10 cellular contexts compared by ENCODE assay signal in genomic region chr20:44056010-44056698, GRCh38.
DNase-seq lines count a peak whose midpoint lies in the region; ATAC-seq, FAIRE-seq and TF ChIP-seq lines count a peak whose summit lies in the region.
"Had no signal": no experiment of that assay in that cellular context is flagged by ENCODE, and none has a peak within 500 bp of the region (broad histone marks: within the 10 kb centered on the region; RNA-seq: fewer than 3 reads in every experiment).

No MANE protein-coding gene starts in this region.

- H3K4me1 ChIP-seq in HCT116 (ENCODE audit: control insufficient read depth in 1 of 2, insufficient read depth in 2 of 2, low read length in 2 of 2), result no peaks in the 10 kb centered on the region
- H3K4me1 ChIP-seq in mesenchymal stem cell (ENCODE audit: control insufficient read depth, insufficient read depth, low read depth, low read length), result no peaks in the 10 kb centered on the region
- H3K4me1 ChIP-seq: tibial artery had no signal

- ATAC-seq in HCT116 (peak; percentile 96), GM18858 (IDR thresholded peaks at IDR 0.05; ENCODE audit: unreplicated experiment) (no peak)

- no TSS peak for BruUV-seq in HCT116 (replicated peaks; lab: Mats Ljungman, UMichigan)

- intact Hi-C loops in HCT116 (cut with micrococcal nuclease), result loop anchor here (1.0 kb wide), 1 partner anchor 24 kb away; no protein-coding TSS in a partner anchor

- no peaks in the 10 kb centered on the region for H4K20me1 ChIP-seq in HCT116 (ENCODE audit: insufficient read depth)

- RAD21 ChIA-PET in HCT116 (lab: Charles Lee; ENCODE audit: low non-redundant PET in 1 of 2, low total read pairs in 2 of 2, uncharacterized antibody in 2 of 2, unreplicated experiment in 2 of 2), result no interaction called here

- no peak for FAIRE-seq in urothelium cell line (lab: Jason Lieb, UNC)

- peak; percentile 64 for DNase-seq in Ammon's horn (ENCODE audit: low spot score)
- no peak for DNase-seq in HCT116 (ENCODE audit: low read depth, low spot score)
- peak; percentile 57 for DNase-seq in SKM-1 (lab: John Stamatoyannopoulos, UW; ENCODE audit: unreplicated experiment)
- DNase-seq in T47D (ENCODE audit: low read depth in 1 of 2, low spot score in 1 of 2), result peak; percentile 59 to 74
- peak; percentile 8 for DNase-seq in mesenchymal stem cell
- peak; percentile 50 for DNase-seq in urothelium cell line (ENCODE audit: low spot score)
- DNase-seq in DMS153 (lab: John Stamatoyannopoulos, UW), result no peak

- H3K4me3 ChIP-seq in HCT116 (replicated peaks in 1 of 2; ENCODE audit: low read depth in 1 of 2, low read length in 2 of 2) (no peak overlapping the region), mesenchymal stem cell (ENCODE audit: insufficient read depth in 1 of 2, low read depth in 1 of 2, low read length in 2 of 2) (peak overlapping the region in 1 of 2 experiments; percentile 20)
- H3K4me3 ChIP-seq: tibial artery had no signal

- H3K36me3 ChIP-seq in HCT116 (ENCODE audit: control insufficient read depth in 1 of 2, insufficient read depth in 2 of 2, low read length in 2 of 2), result no peaks in the 10 kb centered on the region; a peak in 1 of 4 replicates
- peaks cover 0 to 15% of the 10 kb centered on the region in 2 experiments for H3K36me3 ChIP-seq in mesenchymal stem cell (ENCODE audit: control insufficient read depth in 1 of 2, insufficient read depth in 2 of 2, low read depth in 1 of 2, low read length in 2 of 2)
- H3K36me3 ChIP-seq: tibial artery had no signal

- TF ChIP-seq POLR2A in HCT116 (IDR thresholded peaks at IDR 0.05; ENCODE audit: borderline replicate concordance, extremely low read depth, insufficient read depth, insufficient read length), result no peak

- H2AFZ ChIP-seq in HCT116 (ENCODE audit: low read depth, low read length, poor library complexity, severe bottlenecking), result no peak overlapping the region
- no peak overlapping the region for H2AFZ ChIP-seq in mesenchymal stem cell (ENCODE audit: low read depth, low read length)

- H3K79me2 ChIP-seq in HCT116 (ENCODE audit: insufficient read depth, low read length), result no peaks in the 10 kb centered on the region

- H2AK5ac ChIP-seq in mesenchymal stem cell (ENCODE audit: low read length, severe bottlenecking), result no peak overlapping the region

- H4K91ac ChIP-seq in mesenchymal stem cell (ENCODE audit: low read length), result no peak overlapping the region

- no peak overlapping the region for H3K27ac ChIP-seq in HCT116 (ENCODE audit: low read depth, low read length)
- no peak overlapping the region for H3K27ac ChIP-seq in mesenchymal stem cell (ENCODE audit: low read length, poor library complexity, severe bottlenecking)
- H3K27ac ChIP-seq: epithelial cell of prostate, tibial artery had no signal

- no peak overlapping the region for H3K18ac ChIP-seq in mesenchymal stem cell (ENCODE audit: low read depth in 1 of 2, low read length in 2 of 2)

- no peaks in the 10 kb centered on the region for H3K79me1 ChIP-seq in mesenchymal stem cell (replicated peaks; ENCODE audit: low read length, poor library complexity, severe bottlenecking)

- in situ Hi-C loops in T47D (cut with HindIII; ENCODE audit: low pct_unique_long_range_greater_than_20kb, low sequenced_read_pairs), result no loop called here

- H2BK12ac ChIP-seq in mesenchymal stem cell (ENCODE audit: low read length in 2 of 2), result no peak overlapping the region

- no peak overlapping the region for H3K23ac ChIP-seq in mesenchymal stem cell (ENCODE audit: low read length in 2 of 2)

- no peak overlapping the region for H2BK120ac ChIP-seq in mesenchymal stem cell (ENCODE audit: low read depth, low read length)

- no peak overlapping the region for H3K14ac ChIP-seq in mesenchymal stem cell (ENCODE audit: low read length in 2 of 2)

- H3K27me3 ChIP-seq in HCT116 (ENCODE audit: insufficient read depth, low read length) (no peaks in the 10 kb centered on the region), mesenchymal stem cell (ENCODE audit: control insufficient read depth in 1 of 2, insufficient read depth in 1 of 2, low read length in 2 of 2) (peaks cover 0 to 31% of the 10 kb centered on the region in 2 experiments)
- H3K27me3 ChIP-seq: tibial artery had no signal

- H3K9ac ChIP-seq in HCT116 (ENCODE audit: low read length), result no peak overlapping the region
- H3K9ac ChIP-seq in mesenchymal stem cell (ENCODE audit: low read length), result no peak overlapping the region

- no peak overlapping the region for H2BK5ac ChIP-seq in mesenchymal stem cell (ENCODE audit: low read depth, low read length, poor library complexity, severe bottlenecking)

- CTCF ChIA-PET in HCT116 (lab: Charles Lee), result interaction anchor here (1.0 to 1.4 kb wide), 2 partner anchors 9 to 35 kb away, joined by 3 read pairs; no protein-coding TSS in a partner anchor

- TF ChIP-seq CTCF in HCT116 (IDR thresholded peaks at IDR 0.05 in 2 of 3, conservative IDR thresholded peaks at IDR 0.05 in 1 of 3; ENCODE audit: borderline replicate concordance in 1 of 3, insufficient read depth in 1 of 3, low read depth in 2 of 3, low read length in 2 of 3), result peak; percentile 39 to 78 (median 69); a peak in 5 of 6 replicates

- 68% methylated on average over 12 of the region's 13 CpGs for whole genome bisulfite sequencing in mesenchymal stem cell

- H3K4ac ChIP-seq in mesenchymal stem cell (ENCODE audit: low read depth in 1 of 2, low read length in 2 of 2), result no peak overlapping the region

- no peaks in the 10 kb centered on the region for H3K9me3 ChIP-seq in HCT116 (ENCODE audit: control insufficient read depth in 1 of 2, insufficient read depth in 1 of 2, low read depth in 1 of 2, low read length in 2 of 2)
- H3K9me3 ChIP-seq in mesenchymal stem cell (ENCODE audit: control insufficient read depth, low read length), result peaks cover 39% of the 10 kb centered on the region

- H4K8ac ChIP-seq in mesenchymal stem cell (ENCODE audit: low read length), result no peak overlapping the region

- no peak overlapping the region for H2BK15ac ChIP-seq in mesenchymal stem cell (ENCODE audit: low read depth, poor library complexity, severe bottlenecking)

- no peaks in the 10 kb centered on the region for H3K9me2 ChIP-seq in HCT116 (ENCODE audit: insufficient read depth)

- POLR2A ChIA-PET in HCT116 (lab: Charles Lee), result no interaction called here

- H3K4me2 ChIP-seq in HCT116 (ENCODE audit: low read length), result no peak overlapping the region
- no peak overlapping the region for H3K4me2 ChIP-seq in mesenchymal stem cell (ENCODE audit: low read length, poor library complexity, severe bottlenecking)

- TF ChIP-seq RAD21 in HCT116 (IDR thresholded peaks at IDR 0.05; ENCODE audit: low read depth), result peak; percentile 65

TF ChIP-seq in HCT116, 20 proteins besides CTCF, POLR2A, EP300 and RAD21:
- TF ChIP-seq EZH2 (IDR thresholded peaks at IDR 0.05), result no peak
- TF ChIP-seq MAX (IDR thresholded peaks at IDR 0.05), result no peak
- TF ChIP-seq SP1 (IDR thresholded peaks at IDR 0.05; ENCODE audit: low read depth), result no peak
- no peak for TF ChIP-seq ELF1 (IDR thresholded peaks at IDR 0.05; ENCODE audit: borderline replicate concordance, low read depth)
- no peak for TF ChIP-seq CEBPB (IDR thresholded peaks at IDR 0.05; ENCODE audit: low read depth)
- no peak for TF ChIP-seq SRF (IDR thresholded peaks at IDR 0.05; ENCODE audit: low read depth)
- TF ChIP-seq ZNF274 (IDR thresholded peaks at IDR 0.05; ENCODE audit: low read depth, low read length), result no peak
- TF ChIP-seq TCF7L2 (IDR thresholded peaks at IDR 0.05; ENCODE audit: borderline replicate concordance, extremely low read depth, insufficient read depth, insufficient read length), result no peak
- no peak for TF ChIP-seq EGR1 (IDR thresholded peaks at IDR 0.05; ENCODE audit: low read depth)
- no peak for TF ChIP-seq SIN3A (IDR thresholded peaks at IDR 0.05; ENCODE audit: low read depth)
- TF ChIP-seq REST (IDR thresholded peaks at IDR 0.05; ENCODE audit: low read depth), result no peak
- TF ChIP-seq JUND (IDR thresholded peaks at IDR 0.05), result no peak
- no peak for TF ChIP-seq ZFX (IDR thresholded peaks at IDR 0.05)
- no peak for TF ChIP-seq FOSL1 (IDR thresholded peaks at IDR 0.05; ENCODE audit: low read depth)

Comparison
In these comparisons a context has a peak if more than half of its experiments do, and no peak if none do; other contexts are left out.
1. DNase-seq: peak in Ammon's horn (single experiment), SKM-1 (single experiment), T47D (2 of 2), mesenchymal stem cell (single experiment) and urothelium cell line (single experiment); none in HCT116 (single experiment) and DMS153 (single experiment).